1 cellular context compared by ENCODE assay signal in the genomic region with DNA sequence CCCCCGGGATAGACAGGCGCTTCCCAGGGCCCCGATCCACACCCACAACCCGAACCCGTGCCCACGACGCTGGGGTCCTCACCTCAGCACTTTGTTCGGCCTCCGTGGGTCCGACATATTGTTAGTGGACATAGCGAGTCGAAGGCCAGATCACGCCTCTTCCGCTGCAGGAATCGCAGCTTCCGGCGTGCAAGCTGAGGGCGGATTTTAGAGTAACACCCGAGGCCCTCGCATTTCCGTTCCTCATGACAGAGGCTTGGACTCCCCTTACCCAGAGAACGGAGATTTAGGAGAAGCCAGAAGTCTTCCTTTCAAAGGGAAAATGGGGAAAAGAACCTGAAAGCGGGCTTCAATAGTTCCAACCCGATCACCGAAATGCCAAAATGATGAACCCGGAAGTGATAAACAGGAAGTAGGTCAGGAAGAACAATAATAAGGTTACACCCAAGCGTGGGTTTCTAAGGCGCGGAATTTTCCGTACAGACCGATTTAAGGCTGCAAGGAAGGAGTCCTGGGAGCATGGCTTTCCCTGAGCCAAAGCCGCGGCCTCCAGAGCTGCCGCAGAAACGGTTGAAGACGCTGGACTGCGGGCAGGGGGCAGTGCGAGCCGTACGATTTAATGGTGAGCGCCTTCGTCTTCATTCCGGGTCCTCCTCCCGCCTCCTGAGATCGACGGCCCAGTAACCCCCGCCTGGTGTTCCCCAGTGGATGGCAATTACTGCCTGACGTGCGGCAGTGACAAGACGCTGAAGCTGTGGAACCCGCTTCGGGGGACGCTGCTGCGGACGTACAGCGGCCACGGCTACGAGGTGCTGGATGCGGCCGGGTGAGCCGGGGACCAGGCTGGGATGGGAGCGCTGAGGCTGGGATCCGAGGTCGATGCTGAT.
TF ChIP-seq lines count a peak whose summit lies in the region.

No MANE protein-coding gene starts in this region.

TF ChIP-seq in HEK293, 187 proteins besides CTCF, POLR2A, EP300 and RAD21 (continued from another document and continues in another):
- TF ChIP-seq, protein P1, sequence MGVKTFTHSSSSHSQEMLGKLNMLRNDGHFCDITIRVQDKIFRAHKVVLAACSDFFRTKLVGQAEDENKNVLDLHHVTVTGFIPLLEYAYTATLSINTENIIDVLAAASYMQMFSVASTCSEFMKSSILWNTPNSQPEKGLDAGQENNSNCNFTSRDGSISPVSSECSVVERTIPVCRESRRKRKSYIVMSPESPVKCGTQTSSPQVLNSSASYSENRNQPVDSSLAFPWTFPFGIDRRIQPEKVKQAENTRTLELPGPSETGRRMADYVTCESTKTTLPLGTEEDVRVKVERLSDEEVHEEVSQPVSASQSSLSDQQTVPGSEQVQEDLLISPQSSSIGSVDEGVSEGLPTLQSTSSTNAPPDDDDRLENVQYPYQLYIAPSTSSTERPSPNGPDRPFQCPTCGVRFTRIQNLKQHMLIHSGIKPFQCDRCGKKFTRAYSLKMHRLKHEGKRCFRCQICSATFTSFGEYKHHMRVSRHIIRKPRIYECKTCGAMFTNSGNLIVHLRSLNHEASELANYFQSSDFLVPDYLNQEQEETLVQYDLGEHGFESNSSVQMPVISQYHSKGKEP (tag by site-specific recombination; IDR thresholded peaks at IDR 0.05), result peak; percentile 69; the same call in 1 of the 2 replicates
- TF ChIP-seq ZSCAN23 (tag by site-specific recombination; IDR thresholded peaks at IDR 0.05) (peak; percentile 88; the same call in 1 of the 2 replicates), ZBTB21 (tag by site-specific recombination; IDR thresholded peaks at IDR 0.05) (peak; percentile 70; the same call in 1 of the 2 replicates), ZNF335 (tag by site-specific recombination; conservative IDR thresholded peaks at IDR 0.05) (peak; percentile 78), SP2 (tag by site-specific recombination; IDR thresholded peaks at IDR 0.05) (peak; percentile 76), ZFP37 (tag by site-specific recombination; IDR thresholded peaks at IDR 0.05) (peak; percentile 69; the same call in 1 of the 2 replicates), ZNF350 (tag by site-specific recombination; IDR thresholded peaks at IDR 0.05) (no peak), ZBTB8A (tag by site-specific recombination; IDR thresholded peaks at IDR 0.05) (peak; percentile 62), ZNF76 (tag by site-specific recombination; IDR thresholded peaks at IDR 0.05; ENCODE audit: borderline replicate concordance, low read depth) (peak; percentile 88), ZNF629 (tag by site-specific recombination; IDR thresholded peaks at IDR 0.05) (peak; percentile 90), ZNF146 (tag by site-specific recombination; IDR thresholded peaks at IDR 0.05) (peak; percentile 65; the same call in 1 of the 2 replicates), ZNF2 (tag by site-specific recombination; IDR thresholded peaks at IDR 0.05) (peak; percentile 98), ZNF529 (tag by site-specific recombination; IDR thresholded peaks at IDR 0.05; ENCODE audit: insufficient replicate concordance) (no peak), ZNF600 (tag by site-specific recombination; IDR thresholded peaks at IDR 0.05) (peak; percentile 22; the same call in 1 of the 2 replicates), ZNF133 (tag by site-specific recombination; IDR thresholded peaks at IDR 0.05) (no peak), EGR2 (tag by site-specific recombination; IDR thresholded peaks at IDR 0.05; ENCODE audit: low read depth) (peak; percentile 80), ZNF324 (tag by site-specific recombination; IDR thresholded peaks at IDR 0.05) (peak; percentile 98), ZNF221 (tag by site-specific recombination; IDR thresholded peaks at IDR 0.05; ENCODE audit: borderline replicate concordance) (no peak)
- TF ChIP-seq, protein P2, sequence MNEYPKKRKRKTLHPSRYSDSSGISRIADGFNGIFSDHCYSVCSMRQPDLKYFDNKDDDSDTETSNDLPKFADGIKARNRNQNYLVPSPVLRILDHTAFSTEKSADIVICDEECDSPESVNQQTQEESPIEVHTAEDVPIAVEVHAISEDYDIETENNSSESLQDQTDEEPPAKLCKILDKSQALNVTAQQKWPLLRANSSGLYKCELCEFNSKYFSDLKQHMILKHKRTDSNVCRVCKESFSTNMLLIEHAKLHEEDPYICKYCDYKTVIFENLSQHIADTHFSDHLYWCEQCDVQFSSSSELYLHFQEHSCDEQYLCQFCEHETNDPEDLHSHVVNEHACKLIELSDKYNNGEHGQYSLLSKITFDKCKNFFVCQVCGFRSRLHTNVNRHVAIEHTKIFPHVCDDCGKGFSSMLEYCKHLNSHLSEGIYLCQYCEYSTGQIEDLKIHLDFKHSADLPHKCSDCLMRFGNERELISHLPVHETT (tag by site-specific recombination; IDR thresholded peaks at IDR 0.05), result peak; percentile 100
- TF ChIP-seq, protein P3, sequence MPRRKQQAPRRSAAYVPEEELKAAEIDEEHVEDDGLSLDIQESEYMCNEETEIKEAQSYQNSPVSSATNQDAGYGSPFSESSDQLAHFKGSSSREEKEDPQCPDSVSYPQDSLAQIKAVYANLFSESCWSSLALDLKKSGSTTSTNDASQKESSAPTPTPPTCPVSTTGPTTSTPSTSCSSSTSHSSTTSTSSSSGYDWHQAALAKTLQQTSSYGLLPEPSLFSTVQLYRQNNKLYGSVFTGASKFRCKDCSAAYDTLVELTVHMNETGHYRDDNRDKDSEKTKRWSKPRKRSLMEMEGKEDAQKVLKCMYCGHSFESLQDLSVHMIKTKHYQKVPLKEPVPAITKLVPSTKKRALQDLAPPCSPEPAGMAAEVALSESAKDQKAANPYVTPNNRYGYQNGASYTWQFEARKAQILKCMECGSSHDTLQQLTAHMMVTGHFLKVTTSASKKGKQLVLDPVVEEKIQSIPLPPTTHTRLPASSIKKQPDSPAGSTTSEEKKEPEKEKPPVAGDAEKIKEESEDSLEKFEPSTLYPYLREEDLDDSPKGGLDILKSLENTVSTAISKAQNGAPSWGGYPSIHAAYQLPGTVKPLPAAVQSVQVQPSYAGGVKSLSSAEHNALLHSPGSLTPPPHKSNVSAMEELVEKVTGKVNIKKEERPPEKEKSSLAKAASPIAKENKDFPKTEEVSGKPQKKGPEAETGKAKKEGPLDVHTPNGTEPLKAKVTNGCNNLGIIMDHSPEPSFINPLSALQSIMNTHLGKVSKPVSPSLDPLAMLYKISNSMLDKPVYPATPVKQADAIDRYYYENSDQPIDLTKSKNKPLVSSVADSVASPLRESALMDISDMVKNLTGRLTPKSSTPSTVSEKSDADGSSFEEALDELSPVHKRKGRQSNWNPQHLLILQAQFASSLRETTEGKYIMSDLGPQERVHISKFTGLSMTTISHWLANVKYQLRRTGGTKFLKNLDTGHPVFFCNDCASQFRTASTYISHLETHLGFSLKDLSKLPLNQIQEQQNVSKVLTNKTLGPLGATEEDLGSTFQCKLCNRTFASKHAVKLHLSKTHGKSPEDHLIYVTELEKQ (tag by site-specific recombination; IDR thresholded peaks at IDR 0.05; ENCODE audit: borderline replicate concordance), result peak; percentile 50; the same call in 1 of the 2 replicates
- TF ChIP-seq, protein P4, sequence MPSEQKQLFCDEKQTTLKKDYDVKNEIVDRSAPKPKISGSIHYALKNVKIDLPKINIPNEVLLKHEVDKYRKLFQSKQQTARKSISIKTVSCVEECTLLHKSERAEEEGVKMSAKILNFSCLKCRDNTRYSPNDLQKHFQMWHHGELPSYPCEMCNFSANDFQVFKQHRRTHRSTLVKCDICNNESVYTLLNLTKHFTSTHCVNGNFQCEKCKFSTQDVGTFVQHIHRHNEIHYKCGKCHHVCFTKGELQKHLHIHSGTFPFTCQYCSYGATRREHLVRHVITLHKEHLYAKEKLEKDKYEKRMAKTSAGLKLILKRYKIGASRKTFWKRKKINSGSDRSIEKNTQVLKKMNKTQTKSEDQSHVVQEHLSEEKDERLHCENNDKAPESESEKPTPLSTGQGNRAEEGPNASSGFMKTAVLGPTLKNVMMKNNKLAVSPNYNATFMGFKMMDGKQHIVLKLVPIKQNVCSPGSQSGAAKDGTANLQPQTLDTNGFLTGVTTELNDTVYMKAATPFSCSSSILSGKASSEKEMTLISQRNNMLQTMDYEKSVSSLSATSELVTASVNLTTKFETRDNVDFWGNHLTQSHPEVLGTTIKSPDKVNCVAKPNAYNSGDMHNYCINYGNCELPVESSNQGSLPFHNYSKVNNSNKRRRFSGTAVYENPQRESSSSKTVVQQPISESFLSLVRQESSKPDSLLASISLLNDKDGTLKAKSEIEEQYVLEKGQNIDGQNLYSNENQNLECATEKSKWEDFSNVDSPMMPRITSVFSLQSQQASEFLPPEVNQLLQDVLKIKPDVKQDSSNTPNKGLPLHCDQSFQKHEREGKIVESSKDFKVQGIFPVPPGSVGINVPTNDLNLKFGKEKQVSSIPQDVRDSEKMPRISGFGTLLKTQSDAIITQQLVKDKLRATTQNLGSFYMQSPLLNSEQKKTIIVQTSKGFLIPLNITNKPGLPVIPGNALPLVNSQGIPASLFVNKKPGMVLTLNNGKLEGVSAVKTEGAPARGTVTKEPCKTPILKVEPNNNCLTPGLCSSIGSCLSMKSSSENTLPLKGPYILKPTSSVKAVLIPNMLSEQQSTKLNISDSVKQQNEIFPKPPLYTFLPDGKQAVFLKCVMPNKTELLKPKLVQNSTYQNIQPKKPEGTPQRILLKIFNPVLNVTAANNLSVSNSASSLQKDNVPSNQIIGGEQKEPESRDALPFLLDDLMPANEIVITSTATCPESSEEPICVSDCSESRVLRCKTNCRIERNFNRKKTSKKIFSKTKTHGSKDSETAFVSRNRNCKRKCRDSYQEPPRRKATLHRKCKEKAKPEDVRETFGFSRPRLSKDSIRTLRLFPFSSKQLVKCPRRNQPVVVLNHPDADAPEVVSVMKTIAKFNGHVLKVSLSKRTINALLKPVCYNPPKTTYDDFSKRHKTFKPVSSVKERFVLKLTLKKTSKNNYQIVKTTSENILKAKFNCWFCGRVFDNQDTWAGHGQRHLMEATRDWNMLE (tag by site-specific recombination; conservative IDR thresholded peaks at IDR 0.05; ENCODE audit: low read depth), result peak; percentile 99
- TF ChIP-seq, protein P5, sequence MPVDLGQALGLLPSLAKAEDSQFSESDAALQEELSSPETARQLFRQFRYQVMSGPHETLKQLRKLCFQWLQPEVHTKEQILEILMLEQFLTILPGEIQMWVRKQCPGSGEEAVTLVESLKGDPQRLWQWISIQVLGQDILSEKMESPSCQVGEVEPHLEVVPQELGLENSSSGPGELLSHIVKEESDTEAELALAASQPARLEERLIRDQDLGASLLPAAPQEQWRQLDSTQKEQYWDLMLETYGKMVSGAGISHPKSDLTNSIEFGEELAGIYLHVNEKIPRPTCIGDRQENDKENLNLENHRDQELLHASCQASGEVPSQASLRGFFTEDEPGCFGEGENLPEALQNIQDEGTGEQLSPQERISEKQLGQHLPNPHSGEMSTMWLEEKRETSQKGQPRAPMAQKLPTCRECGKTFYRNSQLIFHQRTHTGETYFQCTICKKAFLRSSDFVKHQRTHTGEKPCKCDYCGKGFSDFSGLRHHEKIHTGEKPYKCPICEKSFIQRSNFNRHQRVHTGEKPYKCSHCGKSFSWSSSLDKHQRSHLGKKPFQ (tag by site-specific recombination; IDR thresholded peaks at IDR 0.05), result peak; percentile 47
- TF ChIP-seq, protein P6, sequence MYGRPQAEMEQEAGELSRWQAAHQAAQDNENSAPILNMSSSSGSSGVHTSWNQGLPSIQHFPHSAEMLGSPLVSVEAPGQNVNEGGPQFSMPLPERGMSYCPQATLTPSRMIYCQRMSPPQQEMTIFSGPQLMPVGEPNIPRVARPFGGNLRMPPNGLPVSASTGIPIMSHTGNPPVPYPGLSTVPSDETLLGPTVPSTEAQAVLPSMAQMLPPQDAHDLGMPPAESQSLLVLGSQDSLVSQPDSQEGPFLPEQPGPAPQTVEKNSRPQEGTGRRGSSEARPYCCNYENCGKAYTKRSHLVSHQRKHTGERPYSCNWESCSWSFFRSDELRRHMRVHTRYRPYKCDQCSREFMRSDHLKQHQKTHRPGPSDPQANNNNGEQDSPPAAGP (tag by site-specific recombination; IDR thresholded peaks at IDR 0.05), result peak; percentile 96
- TF ChIP-seq, protein P7, sequence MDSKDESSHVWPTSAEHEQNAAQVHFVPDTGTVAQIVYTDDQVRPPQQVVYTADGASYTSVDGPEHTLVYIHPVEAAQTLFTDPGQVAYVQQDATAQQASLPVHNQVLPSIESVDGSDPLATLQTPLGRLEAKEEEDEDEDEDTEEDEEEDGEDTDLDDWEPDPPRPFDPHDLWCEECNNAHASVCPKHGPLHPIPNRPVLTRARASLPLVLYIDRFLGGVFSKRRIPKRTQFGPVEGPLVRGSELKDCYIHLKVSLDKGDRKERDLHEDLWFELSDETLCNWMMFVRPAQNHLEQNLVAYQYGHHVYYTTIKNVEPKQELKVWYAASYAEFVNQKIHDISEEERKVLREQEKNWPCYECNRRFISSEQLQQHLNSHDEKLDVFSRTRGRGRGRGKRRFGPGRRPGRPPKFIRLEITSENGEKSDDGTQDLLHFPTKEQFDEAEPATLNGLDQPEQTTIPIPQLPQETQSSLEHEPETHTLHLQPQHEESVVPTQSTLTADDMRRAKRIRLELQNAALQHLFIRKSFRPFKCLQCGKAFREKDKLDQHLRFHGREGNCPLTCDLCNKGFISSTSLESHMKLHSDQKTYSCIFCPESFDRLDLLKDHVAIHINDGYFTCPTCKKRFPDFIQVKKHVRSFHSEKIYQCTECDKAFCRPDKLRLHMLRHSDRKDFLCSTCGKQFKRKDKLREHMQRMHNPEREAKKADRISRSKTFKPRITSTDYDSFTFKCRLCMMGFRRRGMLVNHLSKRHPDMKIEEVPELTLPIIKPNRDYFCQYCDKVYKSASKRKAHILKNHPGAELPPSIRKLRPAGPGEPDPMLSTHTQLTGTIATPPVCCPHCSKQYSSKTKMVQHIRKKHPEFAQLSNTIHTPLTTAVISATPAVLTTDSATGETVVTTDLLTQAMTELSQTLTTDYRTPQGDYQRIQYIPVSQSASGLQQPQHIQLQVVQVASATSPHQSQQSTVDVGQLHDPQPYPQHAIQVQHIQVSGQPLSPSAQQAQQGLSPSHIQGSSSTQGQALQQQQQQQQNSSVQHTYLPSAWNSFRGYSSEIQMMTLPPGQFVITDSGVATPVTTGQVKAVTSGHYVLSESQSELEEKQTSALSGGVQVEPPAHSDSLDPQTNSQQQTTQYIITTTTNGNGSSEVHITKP (tag by site-specific recombination; IDR thresholded peaks at IDR 0.05), result peak; percentile 44; the same call in 1 of the 2 replicates
- TF ChIP-seq, protein P8, sequence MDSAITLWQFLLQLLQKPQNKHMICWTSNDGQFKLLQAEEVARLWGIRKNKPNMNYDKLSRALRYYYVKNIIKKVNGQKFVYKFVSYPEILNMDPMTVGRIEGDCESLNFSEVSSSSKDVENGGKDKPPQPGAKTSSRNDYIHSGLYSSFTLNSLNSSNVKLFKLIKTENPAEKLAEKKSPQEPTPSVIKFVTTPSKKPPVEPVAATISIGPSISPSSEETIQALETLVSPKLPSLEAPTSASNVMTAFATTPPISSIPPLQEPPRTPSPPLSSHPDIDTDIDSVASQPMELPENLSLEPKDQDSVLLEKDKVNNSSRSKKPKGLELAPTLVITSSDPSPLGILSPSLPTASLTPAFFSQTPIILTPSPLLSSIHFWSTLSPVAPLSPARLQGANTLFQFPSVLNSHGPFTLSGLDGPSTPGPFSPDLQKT (IDR thresholded peaks at IDR 0.05; ENCODE audit: borderline replicate concordance, low read depth, low read length), result no peak
- TF ChIP-seq, protein P9, sequence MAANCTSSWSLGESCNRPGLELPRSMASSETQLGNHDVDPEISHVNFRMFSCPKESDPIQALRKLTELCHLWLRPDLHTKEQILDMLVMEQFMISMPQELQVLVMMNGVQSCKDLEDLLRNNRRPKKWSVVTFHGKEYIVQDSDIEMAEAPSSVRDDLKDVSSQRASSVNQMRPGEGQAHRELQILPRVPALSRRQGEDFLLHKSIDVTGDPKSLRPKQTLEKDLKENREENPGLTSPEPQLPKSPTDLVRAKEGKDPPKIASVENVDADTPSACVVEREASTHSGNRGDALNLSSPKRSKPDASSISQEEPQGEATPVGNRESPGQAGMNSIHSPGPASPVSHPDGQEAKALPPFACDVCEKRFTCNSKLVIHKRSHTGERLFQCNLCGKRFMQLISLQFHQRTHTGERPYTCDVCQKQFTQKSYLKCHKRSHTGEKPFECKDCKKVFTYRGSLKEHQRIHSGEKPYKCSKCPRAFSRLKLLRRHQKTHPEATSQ (tag by site-specific recombination; IDR thresholded peaks at IDR 0.05), result peak; percentile 80; the same call in 1 of the 2 replicates
